ENCODE assay signal across 22 cellular contexts in the genomic region with DNA sequence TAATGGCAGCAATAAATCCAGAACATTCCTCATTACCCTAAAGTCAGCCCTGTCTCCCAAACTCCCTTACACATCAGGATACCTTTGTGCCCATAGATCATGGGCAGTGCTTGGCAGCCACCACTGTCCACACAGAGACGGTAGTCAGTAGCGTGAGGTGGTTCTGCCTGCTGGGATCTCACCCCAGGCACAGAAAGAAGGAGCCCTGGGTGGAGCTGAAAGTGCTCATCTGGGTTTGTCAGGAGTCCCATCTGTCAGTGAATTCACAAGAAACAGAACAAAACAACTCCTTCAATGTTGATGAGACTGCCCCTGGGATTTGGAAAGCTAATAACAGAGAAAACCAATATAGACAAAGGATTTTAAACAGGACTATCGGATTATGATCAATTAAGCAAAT.
DNase-seq lines count a peak whose midpoint lies in the region; ATAC-seq and TF ChIP-seq lines count a peak whose summit lies in the region.
"Had no signal": no experiment of that assay in that cellular context is flagged by ENCODE, and none has a peak within 500 bp of the region (broad histone marks: within the 10 kb centered on the region; RNA-seq: fewer than 3 reads in every experiment).

No MANE protein-coding gene starts in this region.

- no peaks in the 10 kb centered on the region for H3K36me3 Mint-ChIP-seq in activated CD4-positive, alpha-beta T cell treated with anti-CD3 and anti-CD28 coated beads, Interleukin-2, amount 10 ng/mL, durations not matched to agents 24 days and 14 days (ENCODE audit: low read depth)
- H3K36me3 Mint-ChIP-seq: CD14-positive monocyte; CD8-positive, alpha-beta memory T cell had no signal

- H3K4me3 ChIP-seq in esophagus muscularis mucosa, result no peak overlapping the region

- ATAC-seq in GM18907 (IDR thresholded peaks at IDR 0.05; ENCODE audit: unreplicated experiment), result no peak
- ATAC-seq: HepG2, PC-3 had no signal

- H3K4me1 ChIP-seq in esophagus muscularis mucosa, result no peaks in the 10 kb centered on the region
- H3K4me1 ChIP-seq: BE2C had no signal

- no peak for TF ChIP-seq EP300 in esophagus muscularis mucosa (IDR thresholded peaks at IDR 0.05)

- no peak for TF ChIP-seq CTCF in esophagus muscularis mucosa (IDR thresholded peaks at IDR 0.05)

- H3K4me3 Mint-ChIP-seq in activated CD4-positive, alpha-beta T cell treated with anti-CD3 and anti-CD28 coated beads, Interleukin-2, amount 10 ng/mL, durations not matched to agents 24 days and 14 days, result no peak overlapping the region
- H3K4me3 Mint-ChIP-seq: CD14-positive monocyte had no signal

- H3K27ac ChIP-seq in esophagus muscularis mucosa (replicated peaks in 1 of 4), result no peak overlapping the region
- H3K27ac ChIP-seq: 22Rv1 had no signal

- TF ChIP-seq POLR2A in esophagus muscularis mucosa (IDR thresholded peaks at IDR 0.05; ENCODE audit: low read depth), result no peak

- H3K9me3 ChIP-seq in esophagus muscularis mucosa, result no peaks in the 10 kb centered on the region
- H3K9me3 ChIP-seq: BE2C, SK-N-SH had no signal

- peaks cover 11% of the 10 kb centered on the region for H3K27me3 Mint-ChIP-seq in activated CD4-positive, alpha-beta T cell treated with anti-CD3 and anti-CD28 coated beads, Interleukin-2, amount 10 ng/mL, durations not matched to agents 24 days and 14 days

- H3K27me3 ChIP-seq in esophagus muscularis mucosa, result no peaks in the 10 kb centered on the region
- H3K27me3 ChIP-seq: BE2C had no signal

- H3K36me3 ChIP-seq in esophagus muscularis mucosa, result no peaks in the 10 kb centered on the region
- H3K36me3 ChIP-seq: BE2C had no signal

- peaks cover 6% of the 10 kb centered on the region for H3K4me1 Mint-ChIP-seq in activated CD4-positive, alpha-beta T cell treated with anti-CD3 and anti-CD28 coated beads, Interleukin-2, amount 10 ng/mL, durations not matched to agents 24 days and 14 days

- intact Hi-C loops in activated CD4-positive, alpha-beta T cell treated with anti-CD3 and anti-CD28 coated beads, Interleukin-2, amount 10 ng/mL, durations not matched to agents 24 days and 14 days (cut with micrococcal nuclease), result no loop called here
- intact Hi-C loops in esophagus muscularis mucosa (cut with DNase I), result no loop called here

- no peak for DNase-seq in activated CD4-positive, alpha-beta T cell treated with anti-CD3 and anti-CD28 coated beads, Interleukin-2, amount 10 ng/mL, durations not matched to agents 24 days and 14 days
- DNase-seq in activated CD4-positive, alpha-beta T cell treated with anti-CD3 and anti-CD28 coated beads, Interleukin-2, amount 50 U/mL, for 48 hours, result no peak
- DNase-seq in D341Med (ENCODE audit: low spot score) (peak; percentile 64), NCI-H524 treated with DMSO at 0.1 percent for 48 hours (lab: John Stamatoyannopoulos, UW) (peak; percentile 49), esophagus muscularis mucosa (ENCODE audit: extremely low spot score) (peak; percentile 42), superior temporal gyrus (ENCODE audit: extremely low spot score) (no peak), foreskin melanocyte (no peak)
- DNase-seq: BE2C; CD8-positive, alpha-beta memory T cell; DMS153; Karpas-422; NCI-H1092; NCI-H1436; NCI-H187; NCI-H2081 treated with DMSO at 0.1 percent for 48 hours; NCI-H446 treated with DMSO at 0.1 percent for 48 hours; PC-3; SK-N-SH had no signal

- no peaks in the 10 kb centered on the region for H3K9me3 Mint-ChIP-seq in activated CD4-positive, alpha-beta T cell treated with anti-CD3 and anti-CD28 coated beads, Interleukin-2, amount 10 ng/mL, durations not matched to agents 24 days and 14 days

- WGBS in esophagus muscularis mucosa, result 89% methylated on average over 2 of the region's 3 CpGs

- peak overlapping the region; percentile 13 for H3K27ac Mint-ChIP-seq in activated CD4-positive, alpha-beta T cell treated with anti-CD3 and anti-CD28 coated beads, Interleukin-2, amount 10 ng/mL, durations not matched to agents 24 days and 14 days

Comparison
In these comparisons a context has a peak if more than half of its experiments do, and no peak if none do; other contexts are left out.
1. DNase-seq: peak in D341Med (single experiment), NCI-H524 treated with DMSO at 0.1 percent for 48 hours (single experiment) and esophagus muscularis mucosa (single experiment); none in activated CD4-positive, alpha-beta T cell treated with anti-CD3 and anti-CD28 coated beads, Interleukin-2, amount 10 ng/mL, durations not matched to agents 24 days and 14 days (single experiment), activated CD4-positive, alpha-beta T cell treated with anti-CD3 and anti-CD28 coated beads, Interleukin-2, amount 50 U/mL, for 48 hours (0 of 2), superior temporal gyrus (single experiment) and foreskin melanocyte (single experiment).